Comparison of ENCODE assay signal across 1 cellular context in genomic region chr1:178867670-178868069, GRCh38.
TF ChIP-seq lines count a peak whose summit lies in the region.

No MANE protein-coding gene starts in this region.

TF ChIP-seq in GM23338, 12 proteins besides CTCF, POLR2A, EP300 and RAD21 (continued from another document):
- TF ChIP-seq, protein P1, sequence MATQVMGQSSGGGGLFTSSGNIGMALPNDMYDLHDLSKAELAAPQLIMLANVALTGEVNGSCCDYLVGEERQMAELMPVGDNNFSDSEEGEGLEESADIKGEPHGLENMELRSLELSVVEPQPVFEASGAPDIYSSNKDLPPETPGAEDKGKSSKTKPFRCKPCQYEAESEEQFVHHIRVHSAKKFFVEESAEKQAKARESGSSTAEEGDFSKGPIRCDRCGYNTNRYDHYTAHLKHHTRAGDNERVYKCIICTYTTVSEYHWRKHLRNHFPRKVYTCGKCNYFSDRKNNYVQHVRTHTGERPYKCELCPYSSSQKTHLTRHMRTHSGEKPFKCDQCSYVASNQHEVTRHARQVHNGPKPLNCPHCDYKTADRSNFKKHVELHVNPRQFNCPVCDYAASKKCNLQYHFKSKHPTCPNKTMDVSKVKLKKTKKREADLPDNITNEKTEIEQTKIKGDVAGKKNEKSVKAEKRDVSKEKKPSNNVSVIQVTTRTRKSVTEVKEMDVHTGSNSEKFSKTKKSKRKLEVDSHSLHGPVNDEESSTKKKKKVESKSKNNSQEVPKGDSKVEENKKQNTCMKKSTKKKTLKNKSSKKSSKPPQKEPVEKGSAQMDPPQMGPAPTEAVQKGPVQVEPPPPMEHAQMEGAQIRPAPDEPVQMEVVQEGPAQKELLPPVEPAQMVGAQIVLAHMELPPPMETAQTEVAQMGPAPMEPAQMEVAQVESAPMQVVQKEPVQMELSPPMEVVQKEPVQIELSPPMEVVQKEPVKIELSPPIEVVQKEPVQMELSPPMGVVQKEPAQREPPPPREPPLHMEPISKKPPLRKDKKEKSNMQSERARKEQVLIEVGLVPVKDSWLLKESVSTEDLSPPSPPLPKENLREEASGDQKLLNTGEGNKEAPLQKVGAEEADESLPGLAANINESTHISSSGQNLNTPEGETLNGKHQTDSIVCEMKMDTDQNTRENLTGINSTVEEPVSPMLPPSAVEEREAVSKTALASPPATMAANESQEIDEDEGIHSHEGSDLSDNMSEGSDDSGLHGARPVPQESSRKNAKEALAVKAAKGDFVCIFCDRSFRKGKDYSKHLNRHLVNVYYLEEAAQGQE (IDR thresholded peaks at IDR 0.05; ENCODE audit: unreplicated experiment): no peak
- TF ChIP-seq ZNF114 (CRISPR knock-in tag; IDR thresholded peaks at IDR 0.05) (no peak), ETS1 (IDR thresholded peaks at IDR 0.05) (no peak)
